ENCODE assay signal across 27 cellular contexts in genomic region chr20:39076958-39077357, GRCh38.
"Had no signal": no experiment of that assay in that cellular context is flagged by ENCODE, and none has a peak within 500 bp of the region (broad histone marks: within the 10 kb centered on the region; RNA-seq: fewer than 3 reads in every experiment).

No MANE protein-coding gene starts in this region.

- ATAC-seq: stimulated activated effector memory CD8-positive, alpha-beta T cell treated with anti-CD3 and anti-CD28 coated beads, Interleukin-12 subunit alpha, Interleukin-12 subunit beta, amount 100 ng/mL, for 72 hours; stimulated activated memory B cell treated with anti-CD40 and anti-IgM and Interleukin-4, amounts not matched to agents 10 μg/mL and 1 μg/mL and 100 μg/mL, for 72 hours; stimulated activated naive B cell treated with anti-CD40 and anti-IgM and Interleukin-4, amounts not matched to agents 10 μg/mL and 1 μg/mL and 100 μg/mL, for 72 hours; stimulated activated naive CD8-positive, alpha-beta T cell treated with anti-CD3 and anti-CD28 coated beads, Interleukin-15, amount 100 ng/mL, for 72 hours; stimulated activated naive CD8-positive, alpha-beta T cell treated with anti-CD3 and anti-CD28 coated beads, Interleukin-15, Interleukin-2, amounts not matched to agents 100 U/mL and 50 U/mL, for 24 hours; upper lobe of right lung had no signal

- H3K4me3 ChIP-seq: stomach, suprapubic skin, testis, thoracic aorta, thyroid gland, tibial artery, tibial nerve, transverse colon, upper lobe of left lung, upper lobe of right lung, uterus, vagina had no signal

- H3K4me1 ChIP-seq: stomach, suprapubic skin, testis, thyroid gland, tibial artery, tibial nerve, transverse colon, upper lobe of left lung, upper lobe of right lung, uterus, vagina had no signal

- H3K27ac ChIP-seq: stomach, suprapubic skin, testis, thoracic aorta, thyroid gland, tibial artery, tibial nerve, transverse colon, upper lobe of left lung, upper lobe of right lung, uterus, vagina had no signal

- DNase-seq: stimulated activated CD4-positive, alpha-beta T cell treated with anti-CD3 and anti-CD28 coated beads, Interleukin-2, amount 100 ng/mL, for 48 hours; stimulated activated CD4-positive, alpha-beta T cell treated with anti-CD3 and anti-CD28 coated beads, Interleukin-4, amount 100 ng/mL, for 1 hour; stimulated activated CD4-positive, alpha-beta T cell treated with anti-CD3 and anti-CD28 coated beads, Interleukin-4, amount 100 ng/mL, for 24 hours; stimulated activated CD4-positive, alpha-beta T cell treated with anti-CD3 and anti-CD28 coated beads, Interleukin-4, amount 100 ng/mL, for 4 hours; stimulated activated CD8-positive, alpha-beta memory T cell treated with anti-CD3 and anti-CD28 coated beads, Interleukin-4, amount 100 ng/mL, for 48 hours; stimulated activated naive B cell treated with anti-CD40 and anti-IgM and Interleukin-4, amounts not matched to agents 10 μg/mL and 1 μg/mL and 100 μg/mL, for 72 hours; stimulated activated naive CD4-positive, alpha-beta T cell; stimulated activated naive CD4-positive, alpha-beta T cell treated with Interleukin-2 at 50 U/mL for 16 hours; stimulated activated naive CD8-positive, alpha-beta T cell treated with anti-CD3 and anti-CD28 coated beads, Interleukin-15, amount 100 ng/mL, for 72 hours; stimulated activated naive CD8-positive, alpha-beta T cell treated with anti-CD3 and anti-CD28 coated beads, Interleukin-15, Interleukin-2, amounts not matched to agents 100 U/mL and 50 U/mL, for 24 hours; stomach; substantia nigra; testis; thyroid gland; tibial artery; transverse colon; trophoblast cell; upper lobe of left lung; upper lobe of right lung; uterus had no signal

- H3K27me3 ChIP-seq: testis, thyroid gland, tibial nerve, upper lobe of left lung, upper lobe of right lung, uterus, vagina had no signal

- FAIRE-seq: urothelium cell line had no signal

- H3K9me3 ChIP-seq: stomach, suprapubic skin, testis, thoracic aorta, thyroid gland, tibial artery, tibial nerve, transverse colon, upper lobe of left lung, upper lobe of right lung, uterus, vagina had no signal

- H3K36me3 ChIP-seq: stomach, suprapubic skin, thoracic aorta, thyroid gland, tibial artery, tibial nerve, transverse colon, upper lobe of left lung, upper lobe of right lung, uterus, vagina had no signal
